Comparison of ENCODE assay signal across 18 cellular contexts in genomic region chr3:149306751-149307434, GRCh38. TPM values are rescaled to one million over a fixed set of nuclear protein-coding genes. Genes with fewer than 3 reads are reported as not detected.
DNase-seq lines count a peak whose midpoint lies in the region; ATAC-seq, FAIRE-seq and TF ChIP-seq lines count a peak whose summit lies in the region.
"Had no signal": no experiment of that assay in that cellular context is flagged by ENCODE, and none has a peak within 500 bp of the region (broad histone marks: within the 10 kb centered on the region; RNA-seq: fewer than 3 reads in every experiment).

No MANE protein-coding gene starts in this region.

- no peak for TF ChIP-seq POLR2A in breast epithelium (IDR thresholded peaks at IDR 0.05)

- no peak overlapping the region for H3K4me3 ChIP-seq in breast epithelium
- no peak overlapping the region for H3K4me3 ChIP-seq in astrocyte (ENCODE audit: insufficient read depth, low read depth, low read length)

- FAIRE-seq in astrocyte (lab: Jason Lieb, UNC) = no peak
- FAIRE-seq: H54 had no signal

- no peaks in the 10 kb centered on the region for H3K27me3 Mint-ChIP-seq in MCF 10A (ENCODE audit: insufficient read depth, unreplicated experiment)
- H3K27me3 Mint-ChIP-seq in astrocyte (ENCODE audit: low read depth, unreplicated experiment) = no peaks in the 10 kb centered on the region
- peaks cover 8 to 11% of the 10 kb centered on the region in 2 donors for H3K27me3 Mint-ChIP-seq in stimulated activated naive B cell treated with anti-CD40 and anti-IgM and Interleukin-4, amounts not matched to agents 10 μg/mL and 1 μg/mL and 100 μg/mL, for 72 hours

- intact Hi-C loops in MCF 10A (cut with micrococcal nuclease) = no loop called here
- intact Hi-C loops in breast epithelium (cut with DNase I; ENCODE audit: low total_unique reads) = no loop called here

- no peaks in the 10 kb centered on the region for H3K27me3 ChIP-seq in breast epithelium
- H3K27me3 ChIP-seq in astrocyte (ENCODE audit: insufficient read depth, low read length) = no peaks in the 10 kb centered on the region
- no peaks in the 10 kb centered on the region for H3K27me3 ChIP-seq in foreskin keratinocyte

- peaks cover 13% of the 10 kb centered on the region for H3K4me1 Mint-ChIP-seq in MCF 10A (ENCODE audit: insufficient read depth, unreplicated experiment)
- H3K4me1 Mint-ChIP-seq in astrocyte (ENCODE audit: low read depth, unreplicated experiment) = peaks cover 8% of the 10 kb centered on the region
- peaks cover 6 to 10% of the 10 kb centered on the region in 2 donors for H3K4me1 Mint-ChIP-seq in stimulated activated naive B cell treated with anti-CD40 and anti-IgM and Interleukin-4, amounts not matched to agents 10 μg/mL and 1 μg/mL and 100 μg/mL, for 72 hours

- H3K79me2 ChIP-seq in astrocyte (ENCODE audit: insufficient read depth, low read length) = no peaks in the 10 kb centered on the region

- POLR2A ChIA-PET in MCF 10A (lab: Yijun Ruan, JAX) = interaction anchor here (0.9 kb wide), 1 partner anchor 82 kb away, joined by 3 read pairs; no protein-coding TSS in a partner anchor

- no peak overlapping the region for H3K27ac ChIP-seq in breast epithelium
- no peak overlapping the region for H3K27ac ChIP-seq in astrocyte (ENCODE audit: low read depth, low read length)
- peak overlapping the region; percentile 30 for H3K27ac ChIP-seq in foreskin keratinocyte

- ATAC-seq in foreskin keratinocyte (peak; percentile 45), GM19395 (IDR thresholded peaks at IDR 0.05; ENCODE audit: unreplicated experiment) (no peak)
- ATAC-seq in stimulated activated naive B cell treated with anti-CD40 and anti-IgM and Interleukin-4, amounts not matched to agents 10 μg/mL and 1 μg/mL and 100 μg/mL, for 72 hours (replicated peaks) = peak; percentile 16

- H3K4me3 Mint-ChIP-seq in MCF 10A (ENCODE audit: unreplicated experiment) (no peak overlapping the region), astrocyte (ENCODE audit: unreplicated experiment) (no peak overlapping the region)
- H3K4me3 Mint-ChIP-seq in stimulated activated naive B cell treated with anti-CD40 and anti-IgM and Interleukin-4, amounts not matched to agents 10 μg/mL and 1 μg/mL and 100 μg/mL, for 72 hours = no peak overlapping the region
- H3K4me3 Mint-ChIP-seq: CD14-positive monocyte had no signal

- DNase-seq in MCF 10A (ENCODE audit: unreplicated experiment) (no peak), breast epithelium (ENCODE audit: low spot score in 2 of 2) (no peak), astrocyte (ENCODE audit: low read depth) (no peak), foreskin keratinocyte (peak in 1 of 2 donors; percentile 74), hypothalamus (lab: John Stamatoyannopoulos, UW) (no peak), UCSD-AML1 (lab: John Stamatoyannopoulos, UW; ENCODE audit: unreplicated experiment) (no peak)
- DNase-seq in stimulated activated naive B cell treated with anti-CD40 and anti-IgM and Interleukin-4, amounts not matched to agents 10 μg/mL and 1 μg/mL and 100 μg/mL, for 72 hours = no peak
- DNase-seq: EL, KG1, NCI-H1694, NCI-H2081 treated with DMSO at 0.1 percent for 48 hours, NCI-H446 treated with DMSO at 0.1 percent for 48 hours, NCI-H526 treated with DMSO at 0.1 percent for 48 hours, Right ventricle myocardium superior, SK-N-SH had no signal

- H3K4me1 ChIP-seq in breast epithelium (no peaks in the 10 kb centered on the region), astrocyte (ENCODE audit: insufficient read depth, low read length) (peaks cover 3% of the 10 kb centered on the region), foreskin keratinocyte (peaks cover 15% of the 10 kb centered on the region)

- CTCF ChIA-PET in MCF 10A (lab: Yijun Ruan, JAX) = interaction anchor here (0.6 to 4.0 kb wide), 6 partner anchors 11 to 174 kb away, joined by 3 to 35 read pairs (median 4); partner anchors contain the start of gene TM4SF18

- H3K9me3 Mint-ChIP-seq in MCF 10A (ENCODE audit: unreplicated experiment) (peaks cover 6% of the 10 kb centered on the region), astrocyte (ENCODE audit: unreplicated experiment) (peaks cover 6% of the 10 kb centered on the region)
- no peaks in the 10 kb centered on the region for H3K9me3 Mint-ChIP-seq in stimulated activated naive B cell treated with anti-CD40 and anti-IgM and Interleukin-4, amounts not matched to agents 10 μg/mL and 1 μg/mL and 100 μg/mL, for 72 hours

- H3K4me2 ChIP-seq in astrocyte (ENCODE audit: low read length) = no peak overlapping the region
- H3K4me2 ChIP-seq: SK-N-SH had no signal

- H3K36me3 ChIP-seq in breast epithelium (no peaks in the 10 kb centered on the region), astrocyte (ENCODE audit: insufficient read depth, low read length) (no peaks in the 10 kb centered on the region)

- no peaks in the 10 kb centered on the region for H4K20me1 ChIP-seq in astrocyte (ENCODE audit: insufficient read depth, low read length)

- no peak overlapping the region for H3K9ac ChIP-seq in astrocyte (ENCODE audit: low read length)
- H3K9ac ChIP-seq: SK-N-SH had no signal

- H3K9me3 ChIP-seq in breast epithelium (no peaks in the 10 kb centered on the region), astrocyte (ENCODE audit: insufficient read depth, low read depth, low read length) (no peaks in the 10 kb centered on the region)

- no peak for TF ChIP-seq CTCF in MCF 10A (IDR thresholded peaks at IDR 0.05; ENCODE audit: unreplicated experiment)
- TF ChIP-seq CTCF in breast epithelium (IDR thresholded peaks at IDR 0.05) = no peak
- TF ChIP-seq CTCF in astrocyte (IDR thresholded peaks at IDR 0.05; ENCODE audit: insufficient read depth, low read depth, low read length) = no peak
- peak; percentile 8 for TF ChIP-seq CTCF in foreskin keratinocyte (conservative IDR thresholded peaks at IDR 0.05)

- BruUV-seq in MCF 10A (replicated peaks; lab: Mats Ljungman, UMichigan) = no TSS peak

- H3K36me3 Mint-ChIP-seq in MCF 10A (ENCODE audit: insufficient read depth, unreplicated experiment) (no peaks in the 10 kb centered on the region), astrocyte (ENCODE audit: low read depth, unreplicated experiment) (no peaks in the 10 kb centered on the region)
- H3K36me3 Mint-ChIP-seq in stimulated activated naive B cell treated with anti-CD40 and anti-IgM and Interleukin-4, amounts not matched to agents 10 μg/mL and 1 μg/mL and 100 μg/mL, for 72 hours = no peaks in the 10 kb centered on the region
- H3K36me3 Mint-ChIP-seq: CD14-positive monocyte had no signal

- peak overlapping the region; percentile 72 for H3K27ac Mint-ChIP-seq in MCF 10A (ENCODE audit: low read depth, unreplicated experiment)
- peak overlapping the region; percentile 49 for H3K27ac Mint-ChIP-seq in astrocyte (ENCODE audit: unreplicated experiment)
- H3K27ac Mint-ChIP-seq in stimulated activated naive B cell treated with anti-CD40 and anti-IgM and Interleukin-4, amounts not matched to agents 10 μg/mL and 1 μg/mL and 100 μg/mL, for 72 hours = no peak overlapping the region
- H3K27ac Mint-ChIP-seq: CD14-positive monocyte had no signal

- H2AFZ ChIP-seq in astrocyte (ENCODE audit: low read depth, low read length) = no peak overlapping the region

RNA-seq across cellular contexts. Expression of gene TM4SF18, which starts 26.5 kb away (rescaled TPM):
- total RNA-seq in MCF 10A (2022) (not detected in 2 replicates), breast epithelium (10 to 100 TPM in 2 of 3 donors, 1 to 10 TPM in 1; 7.2 to 43.8 (median 25.9) TPM), astrocyte (4.0 and 5.6 TPM in 2 replicates), foreskin keratinocyte (not detected in 2 replicates)
- polyA plus RNA-seq in foreskin keratinocyte = not detected in 2 replicates
- polyA plus RNA-seq: CD14-positive monocyte had no signal
